ENCODE assay signal across 8 cellular contexts in the genomic region with DNA sequence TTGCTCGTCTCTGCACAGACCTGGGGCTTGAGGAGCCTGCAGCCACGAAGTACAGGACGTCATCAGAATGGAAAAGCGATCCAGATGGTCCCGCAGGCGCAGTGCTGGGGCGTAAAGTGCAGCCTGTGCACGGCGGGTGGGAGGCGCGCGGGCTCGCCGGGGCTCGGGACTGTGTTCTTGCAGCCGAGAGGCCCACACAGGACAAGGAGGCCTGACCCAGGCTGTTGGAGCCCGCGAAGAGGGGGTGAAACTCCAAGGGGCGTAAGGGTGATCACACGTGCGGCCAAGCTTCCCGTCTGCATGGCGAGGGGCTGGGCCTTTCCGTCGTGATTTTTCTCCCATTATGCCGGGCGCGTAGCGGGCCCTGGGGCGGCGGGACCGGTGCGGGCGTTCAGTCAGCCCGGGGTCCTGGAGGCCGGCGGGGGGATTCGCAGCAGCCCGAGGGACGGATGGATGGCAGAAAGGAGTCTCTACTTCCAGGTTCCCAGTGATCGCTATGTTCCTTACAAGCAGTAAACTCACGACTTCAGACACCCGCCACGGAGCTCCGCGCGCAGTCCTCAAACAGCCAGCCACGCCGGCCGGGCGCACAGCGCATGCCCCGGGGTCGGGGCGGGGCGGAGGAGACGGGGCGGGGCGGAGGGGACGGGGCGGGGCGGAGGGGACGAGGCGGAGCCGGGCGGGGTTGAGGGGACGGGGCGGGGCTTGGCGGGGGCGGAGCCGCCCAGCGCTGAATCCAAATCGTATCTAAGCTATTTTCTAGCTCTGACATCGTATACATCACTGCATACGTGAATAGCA.
A peak's percentile ranks its signal among the peaks of the same experiment; 100 is the strongest.
DNase-seq lines count a peak whose midpoint lies in the region; ATAC-seq and TF ChIP-seq lines count a peak whose summit lies in the region.

No MANE protein-coding gene starts in this region.

- peak in 65 of 76 experiments; percentile 7 to 85 (median 52) for DNase-seq in HUDEP-2 (lab: John Stamatoyannopoulos, UW; ENCODE audit: unreplicated experiment in 76 of 76)
- peak; percentile 81 to 84 for DNase-seq in SHP77 (lab: John Stamatoyannopoulos, UW)
- peak; percentile 67 for DNase-seq in activated gamma-delta T cell treated with anti-CD3 and anti-CD28 coated beads, Interleukin-2, amount 50 U/mL, for 16 hours (ENCODE audit: low read depth)
- DNase-seq in foreskin keratinocyte: peak; percentile 25 to 58
- peak; percentile 54 for DNase-seq in neuronal stem cell (ENCODE audit: low spot score)
- peak; percentile 85 for DNase-seq in stomach
- DNase-seq in cortex of kidney (lab: John Stamatoyannopoulos, UW): no peak

- peaks cover 2 to 3% of the 10 kb centered on the region in 2 donors for H3K36me3 ChIP-seq in neuronal stem cell (replicated peaks in 1 of 2; ENCODE audit: control insufficient read depth in 2 of 2, insufficient read depth in 2 of 2, low read length in 2 of 2)
- H3K36me3 ChIP-seq in stomach: no peaks in the 10 kb centered on the region

- peak overlapping the region; percentile 89 for H3K14ac ChIP-seq in neuronal stem cell (ENCODE audit: low read length)

- no peak for TF ChIP-seq CTCF in foreskin keratinocyte (conservative IDR thresholded peaks at IDR 0.05)
- TF ChIP-seq CTCF in stomach (IDR thresholded peaks at IDR 0.05): no peak

- no peak for TF ChIP-seq EP300 in stomach (IDR thresholded peaks at IDR 0.05)

- H3K9ac ChIP-seq in neuronal stem cell (ENCODE audit: low read depth, low read length, poor library complexity): peak overlapping the region; percentile 87

- H3K23ac ChIP-seq in neuronal stem cell (ENCODE audit: low read depth, low read length, poor library complexity): peak overlapping the region; percentile 73

- peak overlapping the region; percentile 82 for H3K4me2 ChIP-seq in neuronal stem cell (ENCODE audit: insufficient read depth, low read length, poor library complexity, severe bottlenecking)

- peaks cover 1% of the 10 kb centered on the region for H3K79me1 ChIP-seq in neuronal stem cell (ENCODE audit: low read depth, low read length)

- H3K27ac ChIP-seq in foreskin keratinocyte (no peak overlapping the region), neuronal stem cell (replicated peaks; ENCODE audit: low read length) (no peak overlapping the region), stomach (peak overlapping the region; percentile 85 to 94 (median 88))

- no CpG with 5 or more reads among the region's 75 CpGs for WGBS in neuronal stem cell (ENCODE audit: extremely low coverage in 2 of 2, insufficient read length in 2 of 2, insufficient replicate concordance in 1 of 2), 2 donors
- 0 to 1% (median 1%) methylated on average over 43 to 75 of the region's 75 CpGs for WGBS in stomach, 5 donors

- no peak overlapping the region for H4K91ac ChIP-seq in neuronal stem cell (ENCODE audit: low read depth, low read length, poor library complexity)

- peak overlapping the region; percentile 95 for H3K18ac ChIP-seq in neuronal stem cell (ENCODE audit: low read length)

- no peak overlapping the region for H3K4ac ChIP-seq in neuronal stem cell (ENCODE audit: low read length)

- H3K9me3 ChIP-seq in neuronal stem cell (replicated peaks in 1 of 2; ENCODE audit: control insufficient read depth in 2 of 2, insufficient read depth in 1 of 2, low read depth in 1 of 2, low read length in 2 of 2) (no peaks in the 10 kb centered on the region), stomach (no peaks in the 10 kb centered on the region)

- no peak overlapping the region for H2AK5ac ChIP-seq in neuronal stem cell (ENCODE audit: low read depth, low read length)

- H2BK5ac ChIP-seq in neuronal stem cell (ENCODE audit: low read length): no peak overlapping the region

- H2BK15ac ChIP-seq in neuronal stem cell (ENCODE audit: low read length): peak overlapping the region; percentile 92

- peaks cover 8% of the 10 kb centered on the region for H3K4me1 ChIP-seq in foreskin keratinocyte
- peaks cover 0 to 9% of the 10 kb centered on the region in 2 donors for H3K4me1 ChIP-seq in neuronal stem cell (ENCODE audit: control insufficient read depth in 2 of 2, insufficient read depth in 1 of 2, low read depth in 1 of 2, low read length in 2 of 2)
- H3K4me1 ChIP-seq in stomach: peaks cover 17 to 43% (median 32%) of the 10 kb centered on the region in 4 donors

- H3K27me3 ChIP-seq in foreskin keratinocyte: no peaks in the 10 kb centered on the region
- H3K27me3 ChIP-seq in neuronal stem cell (ENCODE audit: control insufficient read depth in 3 of 3, insufficient read depth in 3 of 3, low read depth in 1 of 3, low read length in 3 of 3): no peaks in the 10 kb centered on the region
- H3K27me3 ChIP-seq in stomach: no peaks in the 10 kb centered on the region

- TF ChIP-seq POLR2A in GM15510 (IDR thresholded peaks at IDR 0.05; ENCODE audit: borderline replicate concordance, extremely low read depth, insufficient read length) (peak; percentile 42), stomach (IDR thresholded peaks at IDR 0.05) (no peak)

- ATAC-seq in foreskin keratinocyte: peak; percentile 87

- H2BK12ac ChIP-seq in neuronal stem cell (ENCODE audit: low read length): no peak overlapping the region

- no peak overlapping the region for H4K8ac ChIP-seq in neuronal stem cell (ENCODE audit: low read depth, low read length)

- intact Hi-C loops in stomach (cut with DNase I; ENCODE audit: low total_unique reads): no loop called here

- H3K4me3 ChIP-seq in neuronal stem cell (ENCODE audit: low read length in 2 of 2): peak overlapping the region; percentile 76 to 92
- peak overlapping the region; percentile 67 to 76 (median 72) for H3K4me3 ChIP-seq in stomach

- peak overlapping the region; percentile 96 for H2AFZ ChIP-seq in neuronal stem cell (ENCODE audit: low read length)

- H2BK120ac ChIP-seq in neuronal stem cell (ENCODE audit: low read depth, low read length): no peak overlapping the region

Comparison
In these comparisons a context has a peak if more than half of its experiments do, and no peak if none do; other contexts are left out.
1. H3K27ac ChIP-seq: peak in stomach (5 of 5); none in foreskin keratinocyte (single experiment) and neuronal stem cell (single experiment).